ENCODE assay signal across 2 cellular contexts in the genomic region with DNA sequence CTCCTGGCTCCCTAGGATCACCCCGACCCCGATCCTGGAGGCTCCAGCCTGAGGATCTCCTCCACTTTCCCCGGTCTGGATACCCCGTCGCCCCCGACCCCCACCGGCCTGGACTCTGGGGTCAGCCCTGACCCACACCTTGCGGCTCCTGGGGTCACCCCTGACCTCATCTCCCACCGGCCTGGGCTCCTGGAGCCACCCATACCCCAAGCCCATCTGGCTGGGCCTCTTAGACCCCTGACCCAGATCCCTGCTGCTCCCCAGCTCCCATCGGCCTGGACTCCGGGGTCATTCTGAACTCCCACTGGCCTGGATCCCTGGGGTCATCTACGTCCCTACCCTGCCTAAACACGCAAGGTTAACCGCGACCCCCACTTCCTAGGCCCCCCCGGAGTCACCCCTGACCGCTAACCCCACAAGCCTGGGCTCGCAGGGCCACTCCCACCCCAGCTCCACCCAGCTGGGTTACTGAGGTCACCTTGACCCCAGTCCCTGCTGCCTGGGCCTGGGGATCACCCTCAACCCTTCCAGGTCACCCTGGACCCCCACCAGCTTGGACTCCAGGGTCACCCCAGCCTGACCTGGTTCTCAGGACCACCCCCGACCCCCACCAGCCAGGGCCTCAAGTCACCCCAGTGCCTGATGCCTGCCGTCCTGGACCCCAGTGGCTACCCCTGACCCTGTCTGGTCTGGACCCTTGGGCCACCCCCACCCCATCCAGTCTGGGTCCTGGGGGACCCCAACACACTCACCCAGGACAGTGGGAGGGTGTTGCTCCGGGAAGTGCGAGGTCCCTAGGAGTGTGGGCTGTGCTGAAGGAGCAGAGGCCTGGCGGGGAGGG.
TF ChIP-seq lines count a peak whose summit lies in the region.

No MANE protein-coding gene starts in this region.

TF ChIP-seq in HEK293, 187 proteins besides CTCF, POLR2A, EP300 and RAD21 (continued from another document):
- peak; percentile 49; the same call in 1 of the 2 replicates for TF ChIP-seq ZNF341 (tag by site-specific recombination; IDR thresholded peaks at IDR 0.05; ENCODE audit: low read depth)
- 0 out of 2 replicates have a peak, but pooled peaks have one; percentile 15 for TF ChIP-seq ZNF335 (tag by site-specific recombination; conservative IDR thresholded peaks at IDR 0.05)
- no peak for TF ChIP-seq HOXA7 (CRISPR knock-in tag; IDR thresholded peaks at IDR 0.05; ENCODE audit: borderline replicate concordance)
- TF ChIP-seq BCL11B (tag by site-specific recombination; IDR thresholded peaks at IDR 0.05; ENCODE audit: low read depth): peak; percentile 21; the same call in 1 of the 2 replicates
- TF ChIP-seq, protein P1, sequence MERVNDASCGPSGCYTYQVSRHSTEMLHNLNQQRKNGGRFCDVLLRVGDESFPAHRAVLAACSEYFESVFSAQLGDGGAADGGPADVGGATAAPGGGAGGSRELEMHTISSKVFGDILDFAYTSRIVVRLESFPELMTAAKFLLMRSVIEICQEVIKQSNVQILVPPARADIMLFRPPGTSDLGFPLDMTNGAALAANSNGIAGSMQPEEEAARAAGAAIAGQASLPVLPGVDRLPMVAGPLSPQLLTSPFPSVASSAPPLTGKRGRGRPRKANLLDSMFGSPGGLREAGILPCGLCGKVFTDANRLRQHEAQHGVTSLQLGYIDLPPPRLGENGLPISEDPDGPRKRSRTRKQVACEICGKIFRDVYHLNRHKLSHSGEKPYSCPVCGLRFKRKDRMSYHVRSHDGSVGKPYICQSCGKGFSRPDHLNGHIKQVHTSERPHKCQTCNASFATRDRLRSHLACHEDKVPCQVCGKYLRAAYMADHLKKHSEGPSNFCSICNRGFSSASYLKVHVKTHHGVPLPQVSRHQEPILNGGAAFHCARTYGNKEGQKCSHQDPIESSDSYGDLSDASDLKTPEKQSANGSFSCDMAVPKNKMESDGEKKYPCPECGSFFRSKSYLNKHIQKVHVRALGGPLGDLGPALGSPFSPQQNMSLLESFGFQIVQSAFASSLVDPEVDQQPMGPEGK (tag by site-specific recombination; IDR thresholded peaks at IDR 0.05): peak; percentile 51; the same call in 1 of the 2 replicates
- TF ChIP-seq KLF9 (tag by site-specific recombination; IDR thresholded peaks at IDR 0.05; ENCODE audit: low read depth): peak; percentile 54
- TF ChIP-seq GLIS1 (tag by site-specific recombination; IDR thresholded peaks at IDR 0.05): peak; percentile 49
- peak; percentile 81 for TF ChIP-seq GLIS2 (tag by site-specific recombination; IDR thresholded peaks at IDR 0.05)
- peak; percentile 12; the same call in 1 of the 2 replicates for TF ChIP-seq SP3 (tag by site-specific recombination; IDR thresholded peaks at IDR 0.05)
- no peak for TF ChIP-seq ZNF558 (tag by site-specific recombination; IDR thresholded peaks at IDR 0.05)
- TF ChIP-seq, protein P2, sequence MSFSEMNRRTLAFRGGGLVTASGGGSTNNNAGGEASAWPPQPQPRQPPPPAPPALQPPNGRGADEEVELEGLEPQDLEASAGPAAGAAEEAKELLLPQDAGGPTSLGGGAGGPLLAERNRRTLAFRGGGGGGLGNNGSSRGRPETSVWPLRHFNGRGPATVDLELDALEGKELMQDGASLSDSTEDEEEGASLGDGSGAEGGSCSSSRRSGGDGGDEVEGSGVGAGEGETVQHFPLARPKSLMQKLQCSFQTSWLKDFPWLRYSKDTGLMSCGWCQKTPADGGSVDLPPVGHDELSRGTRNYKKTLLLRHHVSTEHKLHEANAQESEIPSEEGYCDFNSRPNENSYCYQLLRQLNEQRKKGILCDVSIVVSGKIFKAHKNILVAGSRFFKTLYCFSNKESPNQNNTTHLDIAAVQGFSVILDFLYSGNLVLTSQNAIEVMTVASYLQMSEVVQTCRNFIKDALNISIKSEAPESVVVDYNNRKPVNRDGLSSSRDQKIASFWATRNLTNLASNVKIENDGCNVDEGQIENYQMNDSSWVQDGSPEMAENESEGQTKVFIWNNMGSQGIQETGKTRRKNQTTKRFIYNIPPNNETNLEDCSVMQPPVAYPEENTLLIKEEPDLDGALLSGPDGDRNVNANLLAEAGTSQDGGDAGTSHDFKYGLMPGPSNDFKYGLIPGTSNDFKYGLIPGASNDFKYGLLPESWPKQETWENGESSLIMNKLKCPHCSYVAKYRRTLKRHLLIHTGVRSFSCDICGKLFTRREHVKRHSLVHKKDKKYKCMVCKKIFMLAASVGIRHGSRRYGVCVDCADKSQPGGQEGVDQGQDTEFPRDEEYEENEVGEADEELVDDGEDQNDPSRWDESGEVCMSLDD (tag by site-specific recombination; IDR thresholded peaks at IDR 0.05): peak; percentile 68; the same call in 1 of the 2 replicates
TF ChIP-seq in HEK293: peak in this region for 11.

TF ChIP-seq in WTC11, 78 proteins besides CTCF, POLR2A, EP300 and RAD21 (continued from another document):
- TF ChIP-seq, protein P3, sequence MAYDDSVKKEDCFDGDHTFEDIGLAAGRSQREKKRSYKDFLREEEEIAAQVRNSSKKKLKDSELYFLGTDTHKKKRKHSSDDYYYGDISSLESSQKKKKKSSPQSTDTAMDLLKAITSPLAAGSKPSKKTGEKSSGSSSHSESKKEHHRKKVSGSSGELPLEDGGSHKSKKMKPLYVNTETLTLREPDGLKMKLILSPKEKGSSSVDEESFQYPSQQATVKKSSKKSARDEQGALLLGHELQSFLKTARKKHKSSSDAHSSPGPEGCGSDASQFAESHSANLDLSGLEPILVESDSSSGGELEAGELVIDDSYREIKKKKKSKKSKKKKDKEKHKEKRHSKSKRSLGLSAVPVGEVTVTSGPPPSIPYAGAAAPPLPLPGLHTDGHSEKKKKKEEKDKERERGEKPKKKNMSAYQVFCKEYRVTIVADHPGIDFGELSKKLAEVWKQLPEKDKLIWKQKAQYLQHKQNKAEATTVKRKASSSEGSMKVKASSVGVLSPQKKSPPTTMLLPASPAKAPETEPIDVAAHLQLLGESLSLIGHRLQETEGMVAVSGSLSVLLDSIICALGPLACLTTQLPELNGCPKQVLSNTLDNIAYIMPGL (CRISPR knock-in tag; IDR thresholded peaks at IDR 0.05): no peak
- TF ChIP-seq TCF7 (CRISPR knock-in tag; IDR thresholded peaks at IDR 0.05; ENCODE audit: low read depth) (no peak), NFATC4 (CRISPR knock-in tag; IDR thresholded peaks at IDR 0.05) (no peak), TEAD4 (CRISPR knock-in tag; IDR thresholded peaks at IDR 0.05) (no peak), ETV6 (CRISPR knock-in tag; IDR thresholded peaks at IDR 0.05) (no peak), NR1H2 (CRISPR knock-in tag; IDR thresholded peaks at IDR 0.05) (no peak), NFE2L1 (CRISPR knock-in tag; IDR thresholded peaks at IDR 0.05) (no peak), ZNF219 (CRISPR knock-in tag; IDR thresholded peaks at IDR 0.05; ENCODE audit: borderline replicate concordance) (no peak), CBFB (CRISPR knock-in tag; IDR thresholded peaks at IDR 0.05; ENCODE audit: low read depth) (no peak)
- TF ChIP-seq, protein P4, sequence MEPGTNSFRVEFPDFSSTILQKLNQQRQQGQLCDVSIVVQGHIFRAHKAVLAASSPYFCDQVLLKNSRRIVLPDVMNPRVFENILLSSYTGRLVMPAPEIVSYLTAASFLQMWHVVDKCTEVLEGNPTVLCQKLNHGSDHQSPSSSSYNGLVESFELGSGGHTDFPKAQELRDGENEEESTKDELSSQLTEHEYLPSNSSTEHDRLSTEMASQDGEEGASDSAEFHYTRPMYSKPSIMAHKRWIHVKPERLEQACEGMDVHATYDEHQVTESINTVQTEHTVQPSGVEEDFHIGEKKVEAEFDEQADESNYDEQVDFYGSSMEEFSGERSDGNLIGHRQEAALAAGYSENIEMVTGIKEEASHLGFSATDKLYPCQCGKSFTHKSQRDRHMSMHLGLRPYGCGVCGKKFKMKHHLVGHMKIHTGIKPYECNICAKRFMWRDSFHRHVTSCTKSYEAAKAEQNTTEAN (CRISPR knock-in tag; IDR thresholded peaks at IDR 0.05): no peak
- TF ChIP-seq, protein P5, sequence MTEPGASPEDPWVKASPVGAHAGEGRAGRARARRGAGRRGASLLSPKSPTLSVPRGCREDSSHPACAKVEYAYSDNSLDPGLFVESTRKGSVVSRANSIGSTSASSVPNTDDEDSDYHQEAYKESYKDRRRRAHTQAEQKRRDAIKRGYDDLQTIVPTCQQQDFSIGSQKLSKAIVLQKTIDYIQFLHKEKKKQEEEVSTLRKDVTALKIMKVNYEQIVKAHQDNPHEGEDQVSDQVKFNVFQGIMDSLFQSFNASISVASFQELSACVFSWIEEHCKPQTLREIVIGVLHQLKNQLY (CRISPR knock-in tag; IDR thresholded peaks at IDR 0.05): no peak
- TF ChIP-seq, protein P6, sequence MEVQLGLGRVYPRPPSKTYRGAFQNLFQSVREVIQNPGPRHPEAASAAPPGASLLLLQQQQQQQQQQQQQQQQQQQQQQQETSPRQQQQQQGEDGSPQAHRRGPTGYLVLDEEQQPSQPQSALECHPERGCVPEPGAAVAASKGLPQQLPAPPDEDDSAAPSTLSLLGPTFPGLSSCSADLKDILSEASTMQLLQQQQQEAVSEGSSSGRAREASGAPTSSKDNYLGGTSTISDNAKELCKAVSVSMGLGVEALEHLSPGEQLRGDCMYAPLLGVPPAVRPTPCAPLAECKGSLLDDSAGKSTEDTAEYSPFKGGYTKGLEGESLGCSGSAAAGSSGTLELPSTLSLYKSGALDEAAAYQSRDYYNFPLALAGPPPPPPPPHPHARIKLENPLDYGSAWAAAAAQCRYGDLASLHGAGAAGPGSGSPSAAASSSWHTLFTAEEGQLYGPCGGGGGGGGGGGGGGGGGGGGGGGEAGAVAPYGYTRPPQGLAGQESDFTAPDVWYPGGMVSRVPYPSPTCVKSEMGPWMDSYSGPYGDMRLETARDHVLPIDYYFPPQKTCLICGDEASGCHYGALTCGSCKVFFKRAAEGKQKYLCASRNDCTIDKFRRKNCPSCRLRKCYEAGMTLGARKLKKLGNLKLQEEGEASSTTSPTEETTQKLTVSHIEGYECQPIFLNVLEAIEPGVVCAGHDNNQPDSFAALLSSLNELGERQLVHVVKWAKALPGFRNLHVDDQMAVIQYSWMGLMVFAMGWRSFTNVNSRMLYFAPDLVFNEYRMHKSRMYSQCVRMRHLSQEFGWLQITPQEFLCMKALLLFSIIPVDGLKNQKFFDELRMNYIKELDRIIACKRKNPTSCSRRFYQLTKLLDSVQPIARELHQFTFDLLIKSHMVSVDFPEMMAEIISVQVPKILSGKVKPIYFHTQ (CRISPR knock-in tag; IDR thresholded peaks at IDR 0.05): no peak
- TF ChIP-seq, protein P7, sequence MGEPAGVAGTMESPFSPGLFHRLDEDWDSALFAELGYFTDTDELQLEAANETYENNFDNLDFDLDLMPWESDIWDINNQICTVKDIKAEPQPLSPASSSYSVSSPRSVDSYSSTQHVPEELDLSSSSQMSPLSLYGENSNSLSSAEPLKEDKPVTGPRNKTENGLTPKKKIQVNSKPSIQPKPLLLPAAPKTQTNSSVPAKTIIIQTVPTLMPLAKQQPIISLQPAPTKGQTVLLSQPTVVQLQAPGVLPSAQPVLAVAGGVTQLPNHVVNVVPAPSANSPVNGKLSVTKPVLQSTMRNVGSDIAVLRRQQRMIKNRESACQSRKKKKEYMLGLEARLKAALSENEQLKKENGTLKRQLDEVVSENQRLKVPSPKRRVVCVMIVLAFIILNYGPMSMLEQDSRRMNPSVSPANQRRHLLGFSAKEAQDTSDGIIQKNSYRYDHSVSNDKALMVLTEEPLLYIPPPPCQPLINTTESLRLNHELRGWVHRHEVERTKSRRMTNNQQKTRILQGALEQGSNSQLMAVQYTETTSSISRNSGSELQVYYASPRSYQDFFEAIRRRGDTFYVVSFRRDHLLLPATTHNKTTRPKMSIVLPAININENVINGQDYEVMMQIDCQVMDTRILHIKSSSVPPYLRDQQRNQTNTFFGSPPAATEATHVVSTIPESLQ (CRISPR knock-in tag; IDR thresholded peaks at IDR 0.05): no peak
